15 cellular contexts compared by ENCODE assay signal in genomic region chr2:150479075-150479915, GRCh38. TPM values are rescaled to one million over a fixed set of nuclear protein-coding genes. Genes with fewer than 3 reads are reported as not detected.
DNase-seq lines count a peak whose midpoint lies in the region; ATAC-seq and TF ChIP-seq lines count a peak whose summit lies in the region.
"Had no signal": no experiment of that assay in that cellular context is flagged by ENCODE, and none has a peak within 500 bp of the region (broad histone marks: within the 10 kb centered on the region; RNA-seq: fewer than 3 reads in every experiment).

No MANE protein-coding gene starts in this region.

- H3K27ac ChIP-seq in ascending aorta (peak overlapping the region; percentile 5 to 6), foreskin keratinocyte (peak overlapping the region; percentile 95), stomach (peak overlapping the region in 4 of 5 donors; percentile 35 to 82 (median 82)), Peyer's patch (peak overlapping the region in 2 of 4 donors; percentile 53 to 83)

- no peaks in the 10 kb centered on the region for H3K9me3 ChIP-seq in ascending aorta
- no peaks in the 10 kb centered on the region for H3K9me3 ChIP-seq in stomach
- H3K9me3 ChIP-seq in Peyer's patch, result no peaks in the 10 kb centered on the region

- no peaks in the 10 kb centered on the region for H3K27me3 ChIP-seq in ascending aorta
- no peaks in the 10 kb centered on the region for H3K27me3 ChIP-seq in foreskin keratinocyte
- H3K27me3 ChIP-seq in stomach, result no peaks in the 10 kb centered on the region
- H3K27me3 ChIP-seq in Peyer's patch, result no peaks in the 10 kb centered on the region

- peak; percentile 40 for DNase-seq in HT1080 (ENCODE audit: low read depth)
- no peak for DNase-seq in ascending aorta (ENCODE audit: low spot score in 2 of 2)
- DNase-seq in foreskin keratinocyte, result peak; percentile 84 to 94
- DNase-seq in stomach, result no peak
- no peak for DNase-seq in stimulated activated CD4-positive, alpha-beta T cell treated with anti-CD3 and anti-CD28 coated beads, Interleukin-4, amount 100 ng/mL, for 4 hours
- no peak for DNase-seq in Peyer's patch
- DNase-seq in NCI-H2227 treated with DMSO at 0.1 percent for 48 hours (lab: John Stamatoyannopoulos, UW), result no peak
- DNase-seq in activated T-cell treated with anti-CD3 and anti-CD28 coated beads, Interleukin-2, amount 50 U/mL, for 72 hours, result no peak
- DNase-seq: activated CD4-positive, alpha-beta T cell treated with anti-CD3 and anti-CD28 coated beads, Interleukin-2, amount 10 ng/mL, durations not matched to agents 24 days and 14 days; activated naive CD4-positive, alpha-beta T cell treated with anti-CD3 and anti-CD28 coated beads, Interleukin-2, amount 50 U/mL, for 16 hours; DMS 273 treated with DMSO at 0.1 percent for 48 hours; effector CD8-positive, alpha-beta T cell; NCI-H2081 treated with DMSO at 0.1 percent for 48 hours; nephron progenitor cell had no signal

- H3K4me1 ChIP-seq in ascending aorta (peaks cover 11 to 75% of the 10 kb centered on the region in 2 donors), foreskin keratinocyte (peaks cover 85% of the 10 kb centered on the region), stomach (peaks cover 29 to 98% (median 60%) of the 10 kb centered on the region in 4 donors), Peyer's patch (peaks cover 0 to 86% (median 0%) of the 10 kb centered on the region in 4 donors)

- TF ChIP-seq CTCF in ascending aorta (IDR thresholded peaks at IDR 0.05), result no peak
- TF ChIP-seq CTCF in foreskin keratinocyte (conservative IDR thresholded peaks at IDR 0.05), result no peak
- TF ChIP-seq CTCF in stomach (IDR thresholded peaks at IDR 0.05), result no peak
- no peak for TF ChIP-seq CTCF in Peyer's patch (IDR thresholded peaks at IDR 0.05)

- H3K36me3 ChIP-seq in ascending aorta (peaks cover 0 to 7% of the 10 kb centered on the region in 2 donors), stomach (peaks cover 0 to 9% (median 3%) of the 10 kb centered on the region in 4 donors), Peyer's patch (peaks cover 0 to 3% (median 0%) of the 10 kb centered on the region in 3 donors)

- H3K4me3 Mint-ChIP-seq in activated T-cell treated with anti-CD3 and anti-CD28 coated beads, Interleukin-2, amount 50 U/mL, for 72 hours, result no peak overlapping the region
- H3K4me3 Mint-ChIP-seq: activated CD4-positive, alpha-beta T cell treated with anti-CD3 and anti-CD28 coated beads, Interleukin-2, amount 10 ng/mL, durations not matched to agents 24 days and 14 days; nephron progenitor cell had no signal

- H3K4me3 ChIP-seq in ascending aorta (no peak overlapping the region), stomach (no peak overlapping the region), Peyer's patch (no peak overlapping the region)
- H3K4me3 ChIP-seq: K562 had no signal

- WGBS in stomach, 5 donors, result 60 to 72% (median 70%) methylated on average over 3 of the region's 3 CpGs

- peaks cover 9% of the 10 kb centered on the region for H3K27me3 Mint-ChIP-seq in activated T-cell treated with anti-CD3 and anti-CD28 coated beads, Interleukin-2, amount 50 U/mL, for 72 hours (ENCODE audit: low read depth)

- H3K36me3 Mint-ChIP-seq in activated T-cell treated with anti-CD3 and anti-CD28 coated beads, Interleukin-2, amount 50 U/mL, for 72 hours (ENCODE audit: insufficient read depth in 2 of 2), result no peaks in the 10 kb centered on the region

- intact Hi-C loops in ascending aorta (cut with DNase I), result loop anchor here (10.0 kb wide), 1 partner anchor 786 kb away; the partner anchor contains the start of gene RBM43
- intact Hi-C loops in stomach (cut with DNase I; ENCODE audit: low total_unique reads), result no loop called here

- TF ChIP-seq EP300 in stomach (IDR thresholded peaks at IDR 0.05), result no peak

- no peaks in the 10 kb centered on the region for H3K4me1 Mint-ChIP-seq in activated T-cell treated with anti-CD3 and anti-CD28 coated beads, Interleukin-2, amount 50 U/mL, for 72 hours (ENCODE audit: low read depth)
- H3K4me1 Mint-ChIP-seq: activated CD4-positive, alpha-beta T cell treated with anti-CD3 and anti-CD28 coated beads, Interleukin-2, amount 10 ng/mL, durations not matched to agents 24 days and 14 days had no signal

- H3K9me3 Mint-ChIP-seq in activated T-cell treated with anti-CD3 and anti-CD28 coated beads, Interleukin-2, amount 50 U/mL, for 72 hours, result no peaks in the 10 kb centered on the region
- H3K9me3 Mint-ChIP-seq: activated CD4-positive, alpha-beta T cell treated with anti-CD3 and anti-CD28 coated beads, Interleukin-2, amount 10 ng/mL, durations not matched to agents 24 days and 14 days; nephron progenitor cell had no signal

- no peak overlapping the region for H3K27ac Mint-ChIP-seq in activated T-cell treated with anti-CD3 and anti-CD28 coated beads, Interleukin-2, amount 50 U/mL, for 72 hours
- H3K27ac Mint-ChIP-seq: activated CD4-positive, alpha-beta T cell treated with anti-CD3 and anti-CD28 coated beads, Interleukin-2, amount 10 ng/mL, durations not matched to agents 24 days and 14 days; nephron progenitor cell had no signal

- ATAC-seq in foreskin keratinocyte, result peak; percentile 59
- ATAC-seq in activated T-cell treated with anti-CD3 and anti-CD28 coated beads, Interleukin-2, amount 50 U/mL, for 72 hours (replicated peaks in 1 of 2), result no peak
- ATAC-seq: K562 had no signal

- TF ChIP-seq POLR2A in stomach (IDR thresholded peaks at IDR 0.05) (no peak), Peyer's patch (IDR thresholded peaks at IDR 0.05) (no peak)

RNA-seq across cellular contexts. Expression of gene RND3, which starts 8.2 kb away (rescaled TPM):
- 44.9 and 62.6 TPM in 2 replicates for total RNA-seq in HT1080 (2014; rRNA removed; shearing (Covaris generic))
- polyA plus RNA-seq in HT1080 (2015; cell fraction: cytosol; rRNA removed), result 45.3 and 53.9 TPM in 2 replicates
- 76.2 and 83.6 TPM in 2 replicates for polyA plus RNA-seq in HT1080 (2015; cell fraction: nucleus; rRNA removed)
- total RNA-seq in ascending aorta (10.7 TPM), foreskin keratinocyte (60.8 and 61.3 TPM in 2 replicates), stomach (10 to 100 TPM; 10.3 to 58.2 (median 20.9) TPM), Peyer's patch (10 to 100 TPM; 14.9 to 80.6 (median 46.7) TPM)
- polyA plus RNA-seq in foreskin keratinocyte (23.7 and 29.0 TPM in 2 replicates), stomach (10 to 100 TPM; 29.5 to 34.1 (median 30.4) TPM)
- not detected for total RNA-seq in activated T-cell treated with anti-CD3 and anti-CD28 coated beads, Interleukin-2, amount 50 U/mL, for 72 hours
- total RNA-seq: activated CD4-positive, alpha-beta T cell treated with anti-CD3 and anti-CD28 coated beads, Interleukin-2, amount 10 ng/mL, durations not matched to agents 24 days and 14 days had no signal

Comparison
In these comparisons a context has a peak if more than half of its experiments do, and no peak if none do; other contexts are left out.
1. DNase-seq: peak in HT1080 (single experiment) and foreskin keratinocyte (2 of 2); none in ascending aorta (0 of 2), stomach (single experiment), stimulated activated CD4-positive, alpha-beta T cell treated with anti-CD3 and anti-CD28 coated beads, Interleukin-4, amount 100 ng/mL, for 4 hours (0 of 2), Peyer's patch (0 of 3), NCI-H2227 treated with DMSO at 0.1 percent for 48 hours (single experiment) and activated T-cell treated with anti-CD3 and anti-CD28 coated beads, Interleukin-2, amount 50 U/mL, for 72 hours (0 of 2).
2. RNA of gene RND3, which starts 8.2 kb away (total RNA-seq): 44.9 to 62.6 TPM in HT1080, 60.8 to 61.3 TPM in foreskin keratinocyte, 14.9 to 80.6 TPM in Peyer's patch, 10.3 to 58.2 TPM in stomach and 10.7 TPM in ascending aorta (single experiment); not detected in activated T-cell treated with anti-CD3 and anti-CD28 coated beads, Interleukin-2, amount 50 U/mL, for 72 hours; every median in the first group is over 10 times any median in the second.